9 cellular contexts compared by ENCODE assay signal in genomic region chr1:229879746-229880145, GRCh38.
"Had no signal": no experiment of that assay in that cellular context is flagged by ENCODE, and none has a peak within 500 bp of the region (broad histone marks: within the 10 kb centered on the region; RNA-seq: fewer than 3 reads in every experiment).

No MANE protein-coding gene starts in this region.

- H3K27me3 ChIP-seq: pancreas, transverse colon had no signal

- H3K4me3 ChIP-seq: pancreas, SK-N-MC, transverse colon had no signal

- H3K27ac ChIP-seq: pancreas, SK-N-MC had no signal

- H3K9me3 ChIP-seq: pancreas, transverse colon had no signal

- H3K4me1 ChIP-seq: transverse colon had no signal

- H3K36me3 ChIP-seq: pancreas, transverse colon had no signal

- DNase-seq: activated CD4-positive, alpha-beta T cell treated with anti-CD3 and anti-CD28 coated beads, Interleukin-2, amount 10 ng/mL, durations not matched to agents 24 days and 14 days; activated naive CD4-positive, alpha-beta T cell treated with anti-CD3 and anti-CD28 coated beads for 36 hours; erythroblast; mesendoderm; retina; T-helper 1 cell; transverse colon had no signal
